In genomic region chr11:33059331-33060007, GRCh38 we compare ENCODE assay signal across 24 cellular contexts. TPM values are rescaled to one million over a fixed set of nuclear protein-coding genes. Genes with fewer than 3 reads are reported as not detected.
A peak's percentile ranks its signal among the peaks of the same experiment; 100 is the strongest.
DNase-seq lines count a peak whose midpoint lies in the region; ATAC-seq, FAIRE-seq and TF ChIP-seq lines count a peak whose summit lies in the region.
"Had no signal": no experiment of that assay in that cellular context is flagged by ENCODE, and none has a peak within 500 bp of the region (broad histone marks: within the 10 kb centered on the region; RNA-seq: fewer than 3 reads in every experiment).

No MANE protein-coding gene starts in this region.

- H3K27ac ChIP-seq in SK-N-SH (ENCODE audit: low read depth in 2 of 2, low read length in 1 of 2) (peak overlapping the region; percentile 21 to 44; a peak in 2 of 4 replicates), GM12878 (ENCODE audit: control insufficient read depth, insufficient read depth) (no peak overlapping the region; the same call in 1 of the 2 replicates)
- H3K27ac ChIP-seq: 22Rv1, ascending aorta, left ventricle myocardium inferior, prostate gland, upper lobe of right lung, VCaP had no signal

- intact Hi-C loops in GM12878 (cut with micrococcal nuclease; ENCODE audit: unreplicated experiment), result loop anchor here (5.0 kb wide), 1 partner anchor 172 kb away; no protein-coding TSS in a partner anchor

- 94% methylated on average over 5 of the region's 5 CpGs for WGBS in SK-N-SH (ENCODE audit: low lambda C conversion rate)
- 98% methylated on average over 4 of the region's 5 CpGs for WGBS in GM12878 (ENCODE audit: insufficient coverage, insufficient replicate concordance, low lambda C conversion rate, missing lambda C conversion rate)

- ATAC-seq in SK-N-SH treated with all-trans-retinoic acid at 6 μM for 48 hours (no peak), GM12878 (no peak), HG03460 (IDR thresholded peaks at IDR 0.05; ENCODE audit: unreplicated experiment) (no peak)
- ATAC-seq: upper lobe of right lung had no signal

- H2AFZ ChIP-seq in SK-N-SH (ENCODE audit: low read depth) (no peak overlapping the region), GM12878 (ENCODE audit: control insufficient read depth, low read depth, low read length) (no peak overlapping the region)

- no peak overlapping the region for H3K4me2 ChIP-seq in SK-N-SH
- H3K4me2 ChIP-seq in GM12878 (ENCODE audit: control insufficient read depth, insufficient read depth), result no peak overlapping the region

- RAD21 ChIA-PET in GM12878 (lab: Charles Lee; ENCODE audit: unreplicated experiment), result interaction anchor here (1.4 to 6.8 kb wide), 2 partner anchors 20 to 93 kb away, joined by 4 to 53 read pairs; partner anchors contain the start of gene TCP11L1

- H4K20me1 ChIP-seq in SK-N-SH (ENCODE audit: insufficient read depth) (no peaks in the 10 kb centered on the region), GM12878 (ENCODE audit: control insufficient read depth, insufficient read depth) (no peaks in the 10 kb centered on the region)

- TSS peak; percentile 42 for BruUV-seq in GM12878 (replicated peaks; lab: Mats Ljungman, UMichigan)

- no peak for TF ChIP-seq POLR2A in GM12878 (IDR thresholded peaks at IDR 0.05; ENCODE audit: low read depth, low read length)

- H3K79me2 ChIP-seq in SK-N-SH (ENCODE audit: insufficient read depth) (peaks cover 3% of the 10 kb centered on the region; the same call in 1 of the 2 replicates), GM12878 (ENCODE audit: control insufficient read depth, insufficient read depth, low read length) (no peaks in the 10 kb centered on the region)

- H3K9ac ChIP-seq in SK-N-SH, result no peak overlapping the region
- H3K9ac ChIP-seq in GM12878 (ENCODE audit: control insufficient read depth, insufficient read depth, low read length), result no peak overlapping the region

- H3K9me3 ChIP-seq in SK-N-SH (no peaks in the 10 kb centered on the region), GM12878 (replicated peaks; ENCODE audit: control insufficient read depth, insufficient read depth, low read length) (no peaks in the 10 kb centered on the region)
- H3K9me3 ChIP-seq: ascending aorta, BE2C, left ventricle myocardium inferior, prostate gland, upper lobe of right lung had no signal

- peaks cover 29% of the 10 kb centered on the region for H3F3A ChIP-seq in SK-N-SH (replicated peaks; ENCODE audit: insufficient read depth)

- no peaks in the 10 kb centered on the region for H3K9me2 ChIP-seq in SK-N-SH

- TF ChIP-seq EP300 in SK-N-SH (IDR thresholded peaks at IDR 0.05; ENCODE audit: borderline replicate concordance in 1 of 2, low read depth in 1 of 2, low read length in 1 of 2) (no peak), GM12878 (IDR thresholded peaks at IDR 0.05; ENCODE audit: borderline replicate concordance in 1 of 2, control insufficient read depth in 1 of 2, low read depth in 2 of 2, low read length in 2 of 2) (no peak)

- CTCF ChIA-PET in SK-N-SH (lab: Yijun Ruan, JAX), result no interaction called here
- CTCF ChIA-PET in GM12878 (lab: Yijun Ruan, JAX), result interaction anchor here (1.0 to 1.4 kb wide), 2 partner anchors 63 to 108 kb away, joined by 3 to 5 read pairs; no protein-coding TSS in a partner anchor

- in situ Hi-C loops in GM12878 (cut with MboI), result loop anchor here (5.0 to 10.0 kb wide), 2 partner anchors 102 to 255 kb away; no protein-coding TSS in a partner anchor

- FAIRE-seq in GM12878 (lab: Jason Lieb, UNC), result no peak
- FAIRE-seq: small intestine had no signal

- TF ChIP-seq CTCF in SK-N-SH (IDR thresholded peaks at IDR 0.05) (no peak), GM12878 (IDR thresholded peaks at IDR 0.05 in 2 of 3, conservative IDR thresholded peaks at IDR 0.05 in 1 of 3; ENCODE audit: control insufficient read depth in 2 of 3, extremely low read depth in 1 of 3, insufficient read depth in 1 of 3, low read depth in 3 of 3, low read length in 3 of 3) (no peak)

- POLR2A ChIA-PET in SK-N-SH (lab: Yijun Ruan, JAX), result interaction anchor here (0.7 to 0.8 kb wide), 2 partner anchors 16 to 20 kb away, joined by 3 read pairs; partner anchors contain the start of gene TCP11L1
- POLR2A ChIA-PET in GM12878 (lab: Charles Lee), result interaction anchor here (0.9 kb wide), 1 partner anchor 16 kb away, joined by 3 read pairs; no protein-coding TSS in a partner anchor

- H3K4me1 ChIP-seq in SK-N-SH (ENCODE audit: control insufficient read depth in 1 of 2, insufficient read depth in 2 of 2, low read depth in 1 of 2, low read length in 1 of 2) (peaks cover 27 to 91% of the 10 kb centered on the region in 2 experiments), GM12878 (ENCODE audit: control insufficient read depth, insufficient read depth, low read length) (peaks cover 34% of the 10 kb centered on the region)
- H3K4me1 ChIP-seq: ascending aorta, BE2C, upper lobe of right lung had no signal

- H3K4me3 ChIP-seq in SK-N-SH (ENCODE audit: low read depth in 2 of 2, low read length in 1 of 2) (no peak overlapping the region), GM12878 (no peak overlapping the region)
- H3K4me3 ChIP-seq: ascending aorta, left ventricle myocardium inferior, prostate gland, upper lobe of right lung had no signal

- no peak for TF ChIP-seq RAD21 in SK-N-SH (IDR thresholded peaks at IDR 0.05; ENCODE audit: low read length)
- no peak for TF ChIP-seq RAD21 in GM12878 (IDR thresholded peaks at IDR 0.05; ENCODE audit: insufficient read depth, low read depth, low read length)

- no peaks in the 10 kb centered on the region for H3K27me3 ChIP-seq in SK-N-SH (ENCODE audit: insufficient read depth)
- no peaks in the 10 kb centered on the region for H3K27me3 ChIP-seq in GM12878 (replicated peaks in 1 of 2; ENCODE audit: control insufficient read depth in 2 of 2, insufficient read depth in 2 of 2, low read length in 1 of 2)
- H3K27me3 ChIP-seq: ascending aorta, BE2C, upper lobe of right lung had no signal

- DNase-seq in SK-N-SH (no peak), GM12878 (ENCODE audit: low read depth, low spot score) (no peak), islet precursor cell (peak; percentile 73), cerebellar nuclear complex (lab: John Stamatoyannopoulos, UW) (no peak), NCI-H146 (lab: John Stamatoyannopoulos, UW) (no peak), inferior parietal cortex (ENCODE audit: extremely low spot score) (no peak)
- DNase-seq: activated CD4-positive, alpha-beta memory T cell treated with anti-CD3 and anti-CD28 coated beads, Interleukin-2, amount 10 ng/mL, durations not matched to agents 7 days and 5 days; activated naive CD4-positive, alpha-beta T cell treated with Interleukin-2 at 50 U/mL for 16 hours; activated T-cell treated with anti-CD3 and anti-CD28 coated beads, Interleukin-2, amount 50 U/mL, for 1 hour; BE2C; Calu3; IMR-90; left ventricle myocardium inferior; MM.1S; NCI-H1694; small intestine; stimulated activated CD4-positive, alpha-beta T cell treated with anti-CD3 and anti-CD28 coated beads, Interleukin-2, amount 100 ng/mL, for 48 hours; upper lobe of right lung had no signal

- SMC1A ChIA-PET in GM12878 (lab: Charles Lee; ENCODE audit: uncharacterized antibody, unreplicated experiment), result interaction anchor here (1.0 to 11.0 kb wide), 6 partner anchors 15 to 102 kb away, joined by 3 to 141 read pairs (median 6); no protein-coding TSS in a partner anchor

- H3K36me3 ChIP-seq in SK-N-SH (replicated peaks in 1 of 2; ENCODE audit: control insufficient read depth in 1 of 2, insufficient read depth in 2 of 2, low read length in 1 of 2) (peaks cover 26% of the 10 kb centered on the region in 2 experiments), GM12878 (ENCODE audit: control insufficient read depth in 2 of 2, insufficient read depth in 2 of 2, low read length in 1 of 2) (peaks cover 0 to 12% of the 10 kb centered on the region in 2 experiments; a peak in 2 of 4 replicates)
- H3K36me3 ChIP-seq: prostate gland had no signal

RNA-seq across cellular contexts. Expression of gene TCP11L1, which starts 20.1 kb away (rescaled TPM):
- polyA plus RNA-seq in SK-N-SH (2012; rRNA removed), result 12.7 and 15.1 TPM in 2 replicates
- polyA plus RNA-seq in SK-N-SH (2012; cell fraction: cytosol; rRNA removed), result 13.1 and 13.2 TPM in 2 replicates
- polyA plus RNA-seq in SK-N-SH (2012; cell fraction: nucleus; rRNA removed), result 15.3 and 17.0 TPM in 2 replicates
- 41.0 and 43.6 TPM in 2 replicates for total RNA-seq in GM12878 (2013; cell fraction: nucleolus; rRNA removed)
- 11.6 and 13.3 TPM in 2 replicates for total RNA-seq in GM12878 (2014; rRNA removed)
- 12.9 and 13.5 TPM in 2 replicates for total RNA-seq in GM12878 (2014; rRNA removed; fragmentation: Illumina TruSeq; extraction: Trizol)
- total RNA-seq in GM12878 (2021), result 14.1 and 14.3 TPM in 2 replicates
- 4.6 TPM for polyA plus RNA-seq in GM12878 (2011; ENCODE audit: low read depth)
- polyA plus RNA-seq in GM12878 (2011; rRNA removed), result 13.9 and 14.8 TPM in 2 replicates
- 11.4 and 13.8 TPM in 2 replicates for polyA plus RNA-seq in GM12878 (2011; cell fraction: cytosol; rRNA removed)
- polyA plus RNA-seq in GM12878 (2011; cell fraction: nucleus; rRNA removed), result 13.3 and 14.6 TPM in 2 replicates
- 5.6 and 8.9 TPM in 2 replicates for polyA plus RNA-seq in GM12878 (2012)
- 12.5 and 13.2 TPM in 2 replicates for polyA plus RNA-seq in GM12878 (2014; fragmentation: Illumina TruSeq; extraction: Trizol)
- polyA plus RNA-seq in GM12878 (2014; fragmentation: Nextera tagmentation; extraction: Ambion mirVana), result 1 to 10 TPM; 5.3 to 5.8 TPM
- polyA plus RNA-seq in GM12878 (2014; rRNA removed), result 10.6 and 15.7 TPM in 2 replicates
- polyA plus RNA-seq in GM12878 (2016; fragmentation: Nextera tagmentation; extraction: Ambion mirVana), result 10 to 100 TPM; 11.9 to 12.5 TPM
- 22.6 and 25.8 TPM in 2 replicates for polyA minus RNA-seq in GM12878 (2011; rRNA and poly(A)+ RNA removed)
- 6.4 and 7.3 TPM in 2 replicates for polyA minus RNA-seq in GM12878 (2011; cell fraction: cytosol; rRNA and poly(A)+ RNA removed)
- polyA minus RNA-seq in GM12878 (2011; cell fraction: nucleus; rRNA and poly(A)+ RNA removed), result 11.4 and 19.8 TPM in 2 replicates

RNA-seq across cellular contexts. Expression of gene DEPDC7, which starts 43.8 kb away (rescaled TPM):
- polyA plus RNA-seq in SK-N-SH (2012; rRNA removed), result 9.7 and 14.2 TPM in 2 replicates
- polyA plus RNA-seq in SK-N-SH (2012; cell fraction: cytosol; rRNA removed), result 11.2 and 11.5 TPM in 2 replicates
- polyA plus RNA-seq in SK-N-SH (2012; cell fraction: nucleus; rRNA removed), result 13.7 and 30.5 TPM in 2 replicates
- 1.3 and 1.9 TPM in 2 replicates for total RNA-seq in GM12878 (2013; cell fraction: nucleolus; rRNA removed)
- total RNA-seq in GM12878 (2014; rRNA removed), result 0.44 and 0.73 TPM in 2 replicates
- 0.54 and 0.78 TPM in 2 replicates for total RNA-seq in GM12878 (2014; rRNA removed; fragmentation: Illumina TruSeq; extraction: Trizol)
- 0.56 and 0.58 TPM in 2 replicates for total RNA-seq in GM12878 (2021)
- 0.20 TPM for polyA plus RNA-seq in GM12878 (2011; ENCODE audit: low read depth)
- 0.48 and 1.0 TPM in 2 replicates for polyA plus RNA-seq in GM12878 (2011; rRNA removed)
- polyA plus RNA-seq in GM12878 (2011; cell fraction: cytosol; rRNA removed), result 0.13 and 0.28 TPM in 2 replicates
- 0.55 and 0.83 TPM in 2 replicates for polyA plus RNA-seq in GM12878 (2011; cell fraction: nucleus; rRNA removed)
- polyA plus RNA-seq in GM12878 (2012), result 0.39 and 0.65 TPM in 2 replicates
- polyA plus RNA-seq in GM12878 (2014; fragmentation: Illumina TruSeq; extraction: Trizol), result 0.50 and 0.57 TPM in 2 replicates
- polyA plus RNA-seq in GM12878 (2014; fragmentation: Nextera tagmentation; extraction: Ambion mirVana), result under 1 TPM; 0.06 to 0.26 TPM
- 0.47 and 0.57 TPM in 2 replicates for polyA plus RNA-seq in GM12878 (2014; rRNA removed)
- polyA plus RNA-seq in GM12878 (2016; fragmentation: Nextera tagmentation; extraction: Ambion mirVana), result 1 to 10 TPM in 1 of 2 experiments, under 1 TPM in 1; 0.45 to 1.1 TPM
- 0.37 TPM in 1 of 2 replicates, not detected in the other for polyA minus RNA-seq in GM12878 (2011; rRNA and poly(A)+ RNA removed)
- polyA minus RNA-seq in GM12878 (2011; cell fraction: cytosol; rRNA and poly(A)+ RNA removed), result not detected in 2 replicates
- polyA minus RNA-seq in GM12878 (2011; cell fraction: nucleus; rRNA and poly(A)+ RNA removed), result 0.36 and 0.57 TPM in 2 replicates
- total RNA-seq: ascending aorta had no signal
